In genomic region chr3:101867521-101867920, GRCh38 we compare ENCODE assay signal across 15 cellular contexts. TPM values are rescaled to one million over a fixed set of nuclear protein-coding genes. Genes with fewer than 3 reads are reported as not detected.
DNase-seq lines count a peak whose midpoint lies in the region; TF ChIP-seq lines count a peak whose summit lies in the region.
"Had no signal": no experiment of that assay in that cellular context is flagged by ENCODE, and none has a peak within 500 bp of the region (broad histone marks: within the 10 kb centered on the region; RNA-seq: fewer than 3 reads in every experiment).

No MANE protein-coding gene starts in this region.

- H3K27ac ChIP-seq in brain microvascular endothelial cell (peak overlapping the region; percentile 10), neural progenitor cell (peak overlapping the region; percentile 13), endodermal cell (ENCODE audit: low read depth, low read length) (no peak overlapping the region)
- H3K27ac ChIP-seq: KMS-11 had no signal

- no peak overlapping the region for H3K27ac Mint-ChIP-seq in activated CD4-positive, alpha-beta T cell treated with anti-CD3 and anti-CD28 coated beads, Interleukin-2, amount 10 ng/mL, durations not matched to agents 24 days and 14 days
- H3K27ac Mint-ChIP-seq in neural progenitor cell: no peak overlapping the region
- H3K27ac Mint-ChIP-seq in endodermal cell: no peak overlapping the region
- no peak overlapping the region for H3K27ac Mint-ChIP-seq in chondrocyte (ENCODE audit: unreplicated experiment)

- in situ Hi-C loops in brain microvascular endothelial cell (cut with HindIII; ENCODE audit: low pct_ligation_motif_present, low sequenced_read_pairs): loop anchor here (25.0 kb wide), 1 partner anchor 220 kb away; no protein-coding TSS in a partner anchor

- no peak overlapping the region for H3K4me3 Mint-ChIP-seq in activated CD4-positive, alpha-beta T cell treated with anti-CD3 and anti-CD28 coated beads, Interleukin-2, amount 10 ng/mL, durations not matched to agents 24 days and 14 days
- H3K4me3 Mint-ChIP-seq in neural progenitor cell (no peak overlapping the region), endodermal cell (no peak overlapping the region), chondrocyte (ENCODE audit: unreplicated experiment) (no peak overlapping the region)

- peaks cover 2% of the 10 kb centered on the region for H3K27me3 Mint-ChIP-seq in activated CD4-positive, alpha-beta T cell treated with anti-CD3 and anti-CD28 coated beads, Interleukin-2, amount 10 ng/mL, durations not matched to agents 24 days and 14 days
- H3K27me3 Mint-ChIP-seq in neural progenitor cell (ENCODE audit: insufficient read depth, low read depth) (no peaks in the 10 kb centered on the region), endodermal cell (ENCODE audit: insufficient read depth) (no peaks in the 10 kb centered on the region), chondrocyte (ENCODE audit: low read depth) (no peaks in the 10 kb centered on the region)

- DNase-seq in activated CD4-positive, alpha-beta T cell treated with anti-CD3 and anti-CD28 coated beads, Interleukin-2, amount 10 ng/mL, durations not matched to agents 24 days and 14 days: peak; percentile 41
- DNase-seq in activated CD4-positive, alpha-beta T cell treated with anti-CD3 and anti-CD28 coated beads for 48 hours: no peak
- DNase-seq in HT-29 (ENCODE audit: low spot score) (peak; percentile 13), brain microvascular endothelial cell (no peak), neural progenitor cell (ENCODE audit: low spot score) (no peak), endodermal cell (no peak), NCI-H446 treated with DMSO at 0.1 percent for 48 hours (lab: John Stamatoyannopoulos, UW) (no peak), chondrocyte (ENCODE audit: low spot score) (no peak)
- DNase-seq: 8988T, C1 segment of cervical spinal cord, DMS153, MM.1S, NCI-H1105, NCI-H1694 treated with DMSO at 0.1 percent for 48 hours had no signal

- peaks cover 7% of the 10 kb centered on the region for H3F3A ChIP-seq in neural progenitor cell (ENCODE audit: low read depth)

- H3K4me1 ChIP-seq in neural progenitor cell: peaks cover 8% of the 10 kb centered on the region
- H3K4me1 ChIP-seq in endodermal cell (ENCODE audit: control insufficient read depth, insufficient read depth, low read length): peaks cover 5% of the 10 kb centered on the region

- TF ChIP-seq CTCF in brain microvascular endothelial cell (IDR thresholded peaks at IDR 0.05; ENCODE audit: low read depth, low read length, missing control alignments) (no peak), neural progenitor cell (IDR thresholded peaks at IDR 0.05) (no peak), endodermal cell (conservative IDR thresholded peaks at IDR 0.05) (no peak), chondrocyte (IDR thresholded peaks at IDR 0.05) (no peak)

- H3K27me3 ChIP-seq in brain microvascular endothelial cell (replicated peaks) (no peaks in the 10 kb centered on the region), neural progenitor cell (no peaks in the 10 kb centered on the region), endodermal cell (ENCODE audit: control insufficient read depth, insufficient read depth, low read length, poor library complexity, severe bottlenecking) (no peaks in the 10 kb centered on the region)

- peak overlapping the region; percentile 1 for H2AFZ ChIP-seq in neural progenitor cell (replicated peaks)

- H3K36me3 ChIP-seq in brain microvascular endothelial cell (replicated peaks): no peaks in the 10 kb centered on the region
- H3K36me3 ChIP-seq in neural progenitor cell: no peaks in the 10 kb centered on the region
- no peaks in the 10 kb centered on the region for H3K36me3 ChIP-seq in endodermal cell (ENCODE audit: control insufficient read depth, insufficient read depth, low read length)

- H3K9me3 ChIP-seq in neural progenitor cell (ENCODE audit: low read depth) (no peaks in the 10 kb centered on the region), endodermal cell (ENCODE audit: control insufficient read depth, low read length) (no peaks in the 10 kb centered on the region)

- H3K4me3 ChIP-seq in brain microvascular endothelial cell (ENCODE audit: low read depth, low read length) (no peak overlapping the region), neural progenitor cell (no peak overlapping the region), endodermal cell (ENCODE audit: low read length) (no peak overlapping the region)

- peaks cover 2% of the 10 kb centered on the region for H3K36me3 Mint-ChIP-seq in activated CD4-positive, alpha-beta T cell treated with anti-CD3 and anti-CD28 coated beads, Interleukin-2, amount 10 ng/mL, durations not matched to agents 24 days and 14 days (ENCODE audit: low read depth)
- H3K36me3 Mint-ChIP-seq in neural progenitor cell (no peaks in the 10 kb centered on the region), endodermal cell (ENCODE audit: low read depth) (no peaks in the 10 kb centered on the region), chondrocyte (ENCODE audit: low read depth) (no peaks in the 10 kb centered on the region)

- H3K4me1 Mint-ChIP-seq in activated CD4-positive, alpha-beta T cell treated with anti-CD3 and anti-CD28 coated beads, Interleukin-2, amount 10 ng/mL, durations not matched to agents 24 days and 14 days: peaks cover 2% of the 10 kb centered on the region
- peaks cover 8% of the 10 kb centered on the region for H3K4me1 Mint-ChIP-seq in neural progenitor cell
- H3K4me1 Mint-ChIP-seq in endodermal cell: peaks cover 14% of the 10 kb centered on the region
- H3K4me1 Mint-ChIP-seq in chondrocyte (ENCODE audit: low read depth): peaks cover 9% of the 10 kb centered on the region

- no peaks in the 10 kb centered on the region for H3K79me2 ChIP-seq in neural progenitor cell (ENCODE audit: low read depth)

- no peaks in the 10 kb centered on the region for H4K20me1 ChIP-seq in neural progenitor cell (ENCODE audit: low read depth)

- H3K9me3 Mint-ChIP-seq in activated CD4-positive, alpha-beta T cell treated with anti-CD3 and anti-CD28 coated beads, Interleukin-2, amount 10 ng/mL, durations not matched to agents 24 days and 14 days: peaks cover 4% of the 10 kb centered on the region
- H3K9me3 Mint-ChIP-seq in neural progenitor cell: peaks cover 2% of the 10 kb centered on the region
- H3K9me3 Mint-ChIP-seq in endodermal cell: no peaks in the 10 kb centered on the region
- H3K9me3 Mint-ChIP-seq in chondrocyte (ENCODE audit: low read depth): no peaks in the 10 kb centered on the region

- H3K9ac ChIP-seq in neural progenitor cell (no peak overlapping the region), endodermal cell (ENCODE audit: extremely low read depth, low read length, poor library complexity, severe bottlenecking) (no peak overlapping the region)
- H3K9ac ChIP-seq: KMS-11 had no signal

- intact Hi-C loops in activated CD4-positive, alpha-beta T cell treated with anti-CD3 and anti-CD28 coated beads, Interleukin-2, amount 10 ng/mL, durations not matched to agents 24 days and 14 days (cut with micrococcal nuclease): no loop called here

- H3K4me2 ChIP-seq in neural progenitor cell: peak overlapping the region; percentile 47
- H3K4me2 ChIP-seq: KMS-11 had no signal

RNA-seq across cellular contexts. Expression of gene NFKBIZ, which starts 18.2 kb away (rescaled TPM):
- total RNA-seq in activated CD4-positive, alpha-beta T cell treated with anti-CD3 and anti-CD28 coated beads, Interleukin-2, amount 10 ng/mL, durations not matched to agents 24 days and 14 days: 57.2 and 59.2 TPM in 2 replicates
- 51.0 and 53.2 TPM in 2 replicates for total RNA-seq in HT-29 (2014; rRNA removed; shearing (Covaris generic))
- total RNA-seq in neural progenitor cell (ENCODE audit: low replicate concordance): 14.7 and 19.7 TPM in 2 replicates
- total RNA-seq in endodermal cell: 1 to 10 TPM; 5.9 to 6.6 TPM
- 4.8 TPM for polyA plus RNA-seq in endodermal cell (2013, experiment 1 of 2)
- 4.6 TPM for polyA plus RNA-seq in endodermal cell (2013, experiment 2 of 2)
- total RNA-seq in chondrocyte: 17.6 to 22.8 TPM (median 18.9 TPM) in 3 replicates

Comparison
In these comparisons a context has a peak if more than half of its experiments do, and no peak if none do; other contexts are left out.
1. DNase-seq: peak in activated CD4-positive, alpha-beta T cell treated with anti-CD3 and anti-CD28 coated beads, Interleukin-2, amount 10 ng/mL, durations not matched to agents 24 days and 14 days (single experiment) and HT-29 (single experiment); none in activated CD4-positive, alpha-beta T cell treated with anti-CD3 and anti-CD28 coated beads for 48 hours (single experiment), brain microvascular endothelial cell (single experiment), neural progenitor cell (single experiment), endodermal cell (single experiment), NCI-H446 treated with DMSO at 0.1 percent for 48 hours (single experiment) and chondrocyte (single experiment).